In the genomic region with DNA sequence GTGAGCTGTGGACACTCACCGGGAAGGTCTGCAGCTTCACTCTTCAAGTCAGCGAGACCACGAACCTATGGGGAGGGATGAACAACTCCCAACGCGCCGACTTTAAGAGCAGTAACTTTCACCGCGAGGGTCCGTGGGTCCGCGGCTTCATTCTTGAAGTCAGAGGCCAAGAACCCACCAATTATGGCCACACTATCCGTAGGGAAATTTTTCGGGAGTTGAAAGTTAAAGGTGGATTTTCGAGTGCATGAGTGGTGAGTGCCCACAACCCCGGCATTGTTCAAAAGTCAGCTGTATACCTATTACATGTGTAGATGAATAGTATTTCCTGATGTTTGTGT, we compare ENCODE assay signal across 14 cellular contexts. TPM values are rescaled to one million over a fixed set of nuclear protein-coding genes. Genes with fewer than 3 reads are reported as not detected.
DNase-seq lines count a peak whose midpoint lies in the region; TF ChIP-seq lines count a peak whose summit lies in the region.
"Had no signal": no experiment of that assay in that cellular context is flagged by ENCODE, and none has a peak within 500 bp of the region (broad histone marks: within the 10 kb centered on the region; RNA-seq: fewer than 3 reads in every experiment).

No MANE protein-coding gene starts in this region.

- 95% methylated on average over 15 of the region's 15 CpGs for WGBS in esophagus muscularis mucosa
- WGBS in testis, 2 donors = 67 to 81% methylated on average over 15 of the region's 15 CpGs

- no peak for TF ChIP-seq POLR2A in esophagus muscularis mucosa (IDR thresholded peaks at IDR 0.05; ENCODE audit: low read depth)
- TF ChIP-seq POLR2A in testis (IDR thresholded peaks at IDR 0.05) = no peak

- TF ChIP-seq CTCF in right atrium auricular region (IDR thresholded peaks at IDR 0.05) (no peak), esophagus muscularis mucosa (IDR thresholded peaks at IDR 0.05) (no peak), testis (IDR thresholded peaks at IDR 0.05) (no peak)

- intact Hi-C loops in cardiac septum (cut with DNase I) = no loop called here
- intact Hi-C loops in esophagus muscularis mucosa (cut with DNase I) = no loop called here
- intact Hi-C loops in testis (cut with DNase I; ENCODE audit: low total_unique reads) = no loop called here

- TF ChIP-seq EP300 in esophagus muscularis mucosa (IDR thresholded peaks at IDR 0.05) = no peak

- no peaks in the 10 kb centered on the region for H3K4me1 ChIP-seq in right atrium auricular region
- no peaks in the 10 kb centered on the region for H3K4me1 ChIP-seq in esophagus muscularis mucosa
- no peaks in the 10 kb centered on the region for H3K4me1 ChIP-seq in testis
- H3K4me1 ChIP-seq: BLaER1 treated with 17β-estradiol and CSF1 and Interleukin-3, amounts not matched to agents 10 nM and 100 nM; HAP-1 had no signal

- no peaks in the 10 kb centered on the region for H3K36me3 ChIP-seq in right atrium auricular region
- no peaks in the 10 kb centered on the region for H3K36me3 ChIP-seq in esophagus muscularis mucosa
- H3K36me3 ChIP-seq in testis (ENCODE audit: low read depth, missing control alignments) = no peaks in the 10 kb centered on the region
- H3K36me3 ChIP-seq: BLaER1 treated with 17β-estradiol and CSF1 and Interleukin-3, amounts not matched to agents 10 nM and 100 nM; HAP-1 had no signal

- H3K27me3 ChIP-seq in right atrium auricular region (no peaks in the 10 kb centered on the region), esophagus muscularis mucosa (no peaks in the 10 kb centered on the region), testis (no peaks in the 10 kb centered on the region)
- H3K27me3 ChIP-seq: BLaER1 treated with 17β-estradiol and CSF1 and Interleukin-3, amounts not matched to agents 10 nM and 100 nM had no signal

- DNase-seq in right atrium auricular region (ENCODE audit: low spot score) (peak; percentile 5), cardiac septum (ENCODE audit: low spot score) (no peak), esophagus muscularis mucosa (ENCODE audit: extremely low spot score) (peak; percentile 57), testis (no peak), cerebellar cortex (ENCODE audit: low spot score) (no peak), superior temporal gyrus (ENCODE audit: extremely low spot score) (no peak), HT-29 (ENCODE audit: low spot score) (no peak)
- DNase-seq: 8988T, Calu3, DMS79 treated with DMSO at 0.1 percent for 48 hours, GF-D8, GOT3 had no signal

- no peak overlapping the region for H3K27ac ChIP-seq in right atrium auricular region
- H3K27ac ChIP-seq in esophagus muscularis mucosa (replicated peaks in 1 of 4) = no peak overlapping the region
- H3K27ac ChIP-seq in testis = no peak overlapping the region
- H3K27ac ChIP-seq: BLaER1 treated with 17β-estradiol and CSF1 and Interleukin-3, amounts not matched to agents 10 nM and 100 nM had no signal

- H3K9me3 ChIP-seq in right atrium auricular region (no peaks in the 10 kb centered on the region), esophagus muscularis mucosa (no peaks in the 10 kb centered on the region), testis (no peaks in the 10 kb centered on the region)
- H3K9me3 ChIP-seq: HAP-1 had no signal

- H3K4me3 ChIP-seq in right atrium auricular region (no peak overlapping the region), esophagus muscularis mucosa (no peak overlapping the region), testis (peak overlapping the region; percentile 48 to 53)
- H3K4me3 ChIP-seq: BLaER1 treated with 17β-estradiol and CSF1 and Interleukin-3, amounts not matched to agents 10 nM and 100 nM; HAP-1 had no signal

RNA-seq across cellular contexts. Expression of a gene that starts 19.7 kb away (rescaled TPM):
- total RNA-seq in right atrium auricular region (10 to 100 TPM; 10.7 to 11.8 TPM), cardiac septum (11.5 TPM), esophagus muscularis mucosa (10 to 100 TPM; 13.0 to 15.4 (median 14.3) TPM), testis (10 to 100 TPM; 13.9 to 14.7 TPM)
- 9.3 TPM for polyA plus RNA-seq in testis (ENCODE audit: insufficient read depth, low read depth, low replicate concordance)
- total RNA-seq in HT-29 (2014; rRNA removed; shearing (Covaris generic)) = 11.0 and 11.6 TPM in 2 replicates

RNA-seq across cellular contexts. Expression of a gene that starts 20.1 kb away (rescaled TPM):
- total RNA-seq in right atrium auricular region (1 to 10 TPM; 8.9 to 9.1 TPM), cardiac septum (6.8 TPM), esophagus muscularis mucosa (10 to 100 TPM; 11.9 to 23.7 (median 15.0) TPM), testis (10 to 100 TPM; 26.4 to 34.9 TPM)
- polyA plus RNA-seq in testis (ENCODE audit: insufficient read depth, low read depth, low replicate concordance) = 30.2 TPM
- total RNA-seq in HT-29 (2014; rRNA removed; shearing (Covaris generic)) = 19.6 and 28.7 TPM in 2 replicates

Comparison
In these comparisons a context has a peak if more than half of its experiments do, and no peak if none do; other contexts are left out.
1. DNase-seq: peak in right atrium auricular region (single experiment) and esophagus muscularis mucosa (single experiment); none in cardiac septum (single experiment), testis (single experiment), cerebellar cortex (single experiment), superior temporal gyrus (single experiment) and HT-29 (single experiment).
2. H3K4me3 ChIP-seq: peak in testis (2 of 2); none in right atrium auricular region (0 of 2) and esophagus muscularis mucosa (0 of 4).